In the genomic region with DNA sequence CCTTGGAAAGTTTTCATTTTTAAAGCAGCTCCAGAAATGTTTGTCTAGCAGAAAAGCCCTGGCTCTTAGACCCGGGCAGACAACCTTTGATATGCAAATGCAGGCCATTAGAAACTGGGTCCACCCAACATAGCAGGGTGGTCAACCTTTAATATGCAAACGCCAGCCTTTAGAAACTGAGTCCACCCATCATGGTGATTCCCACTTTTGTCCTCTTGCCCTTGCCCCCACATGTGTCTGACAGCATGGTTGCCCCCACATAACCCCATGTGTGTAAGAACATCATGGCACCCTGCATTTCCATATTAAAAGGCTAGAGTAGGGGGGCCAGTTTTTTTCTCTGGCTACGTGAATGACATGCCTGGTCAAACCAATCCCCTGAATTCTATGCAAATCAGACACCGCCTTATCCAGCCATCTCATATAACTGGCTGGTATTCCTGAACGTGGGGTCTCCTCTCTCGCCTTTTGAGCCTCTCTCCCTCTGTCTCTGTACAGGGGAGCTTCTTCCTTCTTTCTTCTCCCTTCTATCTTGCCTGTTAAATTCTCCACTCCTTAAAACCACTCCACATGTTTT, we compare ENCODE assay signal across 1 cellular context.
TF ChIP-seq lines count a peak whose summit lies in the region.

No MANE protein-coding gene starts in this region.

TF ChIP-seq in GM23338, 12 proteins besides CTCF, POLR2A, EP300 and RAD21 (continued from another document):
- TF ChIP-seq, protein P1, sequence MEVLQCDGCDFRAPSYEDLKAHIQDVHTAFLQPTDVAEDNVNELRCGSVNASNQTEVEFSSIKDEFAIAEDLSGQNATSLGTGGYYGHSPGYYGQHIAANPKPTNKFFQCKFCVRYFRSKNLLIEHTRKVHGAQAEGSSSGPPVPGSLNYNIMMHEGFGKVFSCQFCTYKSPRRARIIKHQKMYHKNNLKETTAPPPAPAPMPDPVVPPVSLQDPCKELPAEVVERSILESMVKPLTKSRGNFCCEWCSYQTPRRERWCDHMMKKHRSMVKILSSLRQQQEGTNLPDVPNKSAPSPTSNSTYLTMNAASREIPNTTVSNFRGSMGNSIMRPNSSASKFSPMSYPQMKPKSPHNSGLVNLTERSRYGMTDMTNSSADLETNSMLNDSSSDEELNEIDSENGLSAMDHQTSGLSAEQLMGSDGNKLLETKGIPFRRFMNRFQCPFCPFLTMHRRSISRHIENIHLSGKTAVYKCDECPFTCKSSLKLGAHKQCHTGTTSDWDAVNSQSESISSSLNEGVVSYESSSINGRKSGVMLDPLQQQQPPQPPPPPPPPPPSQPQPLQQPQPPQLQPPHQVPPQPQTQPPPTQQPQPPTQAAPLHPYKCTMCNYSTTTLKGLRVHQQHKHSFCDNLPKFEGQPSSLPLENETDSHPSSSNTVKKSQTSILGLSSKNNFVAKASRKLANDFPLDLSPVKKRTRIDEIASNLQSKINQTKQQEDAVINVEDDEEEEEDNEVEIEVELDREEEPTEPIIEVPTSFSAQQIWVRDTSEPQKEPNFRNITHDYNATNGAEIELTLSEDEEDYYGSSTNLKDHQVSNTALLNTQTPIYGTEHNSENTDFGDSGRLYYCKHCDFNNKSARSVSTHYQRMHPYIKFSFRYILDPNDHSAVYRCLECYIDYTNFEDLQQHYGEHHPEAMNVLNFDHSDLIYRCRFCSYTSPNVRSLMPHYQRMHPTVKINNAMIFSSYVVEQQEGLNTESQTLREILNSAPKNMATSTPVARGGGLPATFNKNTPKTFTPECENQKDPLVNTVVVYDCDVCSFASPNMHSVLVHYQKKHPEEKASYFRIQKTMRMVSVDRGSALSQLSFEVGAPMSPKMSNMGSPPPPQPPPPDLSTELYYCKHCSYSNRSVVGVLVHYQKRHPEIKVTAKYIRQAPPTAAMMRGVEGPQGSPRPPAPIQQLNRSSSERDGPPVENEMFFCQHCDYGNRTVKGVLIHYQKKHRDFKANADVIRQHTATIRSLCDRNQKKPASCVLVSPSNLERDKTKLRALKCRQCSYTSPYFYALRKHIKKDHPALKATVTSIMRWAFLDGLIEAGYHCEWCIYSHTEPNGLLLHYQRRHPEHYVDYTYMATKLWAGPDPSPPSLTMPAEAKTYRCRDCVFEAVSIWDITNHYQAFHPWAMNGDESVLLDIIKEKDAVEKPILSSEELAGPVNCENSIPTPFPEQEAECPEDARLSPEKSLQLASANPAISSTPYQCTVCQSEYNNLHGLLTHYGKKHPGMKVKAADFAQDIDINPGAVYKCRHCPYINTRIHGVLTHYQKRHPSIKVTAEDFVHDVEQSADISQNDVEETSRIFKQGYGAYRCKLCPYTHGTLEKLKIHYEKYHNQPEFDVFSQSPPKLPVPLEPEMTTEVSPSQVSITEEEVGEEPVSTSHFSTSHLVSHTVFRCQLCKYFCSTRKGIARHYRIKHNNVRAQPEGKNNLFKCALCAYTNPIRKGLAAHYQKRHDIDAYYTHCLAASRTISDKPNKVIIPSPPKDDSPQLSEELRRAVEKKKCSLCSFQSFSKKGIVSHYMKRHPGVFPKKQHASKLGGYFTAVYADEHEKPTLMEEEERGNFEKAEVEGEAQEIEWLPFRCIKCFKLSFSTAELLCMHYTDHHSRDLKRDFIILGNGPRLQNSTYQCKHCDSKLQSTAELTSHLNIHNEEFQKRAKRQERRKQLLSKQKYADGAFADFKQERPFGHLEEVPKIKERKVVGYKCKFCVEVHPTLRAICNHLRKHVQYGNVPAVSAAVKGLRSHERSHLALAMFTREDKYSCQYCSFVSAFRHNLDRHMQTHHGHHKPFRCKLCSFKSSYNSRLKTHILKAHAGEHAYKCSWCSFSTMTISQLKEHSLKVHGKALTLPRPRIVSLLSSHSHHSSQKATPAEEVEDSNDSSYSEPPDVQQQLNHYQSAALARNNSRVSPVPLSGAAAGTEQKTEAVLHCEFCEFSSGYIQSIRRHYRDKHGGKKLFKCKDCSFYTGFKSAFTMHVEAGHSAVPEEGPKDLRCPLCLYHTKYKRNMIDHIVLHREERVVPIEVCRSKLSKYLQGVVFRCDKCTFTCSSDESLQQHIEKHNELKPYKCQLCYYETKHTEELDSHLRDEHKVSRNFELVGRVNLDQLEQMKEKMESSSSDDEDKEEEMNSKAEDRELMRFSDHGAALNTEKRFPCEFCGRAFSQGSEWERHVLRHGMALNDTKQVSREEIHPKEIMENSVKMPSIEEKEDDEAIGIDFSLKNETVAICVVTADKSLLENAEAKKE (CRISPR knock-in tag; IDR thresholded peaks at IDR 0.05) = peak; percentile 6; the same call in 1 of the 2 replicates
- TF ChIP-seq, protein P2, sequence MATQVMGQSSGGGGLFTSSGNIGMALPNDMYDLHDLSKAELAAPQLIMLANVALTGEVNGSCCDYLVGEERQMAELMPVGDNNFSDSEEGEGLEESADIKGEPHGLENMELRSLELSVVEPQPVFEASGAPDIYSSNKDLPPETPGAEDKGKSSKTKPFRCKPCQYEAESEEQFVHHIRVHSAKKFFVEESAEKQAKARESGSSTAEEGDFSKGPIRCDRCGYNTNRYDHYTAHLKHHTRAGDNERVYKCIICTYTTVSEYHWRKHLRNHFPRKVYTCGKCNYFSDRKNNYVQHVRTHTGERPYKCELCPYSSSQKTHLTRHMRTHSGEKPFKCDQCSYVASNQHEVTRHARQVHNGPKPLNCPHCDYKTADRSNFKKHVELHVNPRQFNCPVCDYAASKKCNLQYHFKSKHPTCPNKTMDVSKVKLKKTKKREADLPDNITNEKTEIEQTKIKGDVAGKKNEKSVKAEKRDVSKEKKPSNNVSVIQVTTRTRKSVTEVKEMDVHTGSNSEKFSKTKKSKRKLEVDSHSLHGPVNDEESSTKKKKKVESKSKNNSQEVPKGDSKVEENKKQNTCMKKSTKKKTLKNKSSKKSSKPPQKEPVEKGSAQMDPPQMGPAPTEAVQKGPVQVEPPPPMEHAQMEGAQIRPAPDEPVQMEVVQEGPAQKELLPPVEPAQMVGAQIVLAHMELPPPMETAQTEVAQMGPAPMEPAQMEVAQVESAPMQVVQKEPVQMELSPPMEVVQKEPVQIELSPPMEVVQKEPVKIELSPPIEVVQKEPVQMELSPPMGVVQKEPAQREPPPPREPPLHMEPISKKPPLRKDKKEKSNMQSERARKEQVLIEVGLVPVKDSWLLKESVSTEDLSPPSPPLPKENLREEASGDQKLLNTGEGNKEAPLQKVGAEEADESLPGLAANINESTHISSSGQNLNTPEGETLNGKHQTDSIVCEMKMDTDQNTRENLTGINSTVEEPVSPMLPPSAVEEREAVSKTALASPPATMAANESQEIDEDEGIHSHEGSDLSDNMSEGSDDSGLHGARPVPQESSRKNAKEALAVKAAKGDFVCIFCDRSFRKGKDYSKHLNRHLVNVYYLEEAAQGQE (IDR thresholded peaks at IDR 0.05; ENCODE audit: unreplicated experiment) = no peak
- no peak for TF ChIP-seq EZH2 (IDR thresholded peaks at IDR 0.05; ENCODE audit: low read depth, unreplicated experiment)
- TF ChIP-seq STAT1 (IDR thresholded peaks at IDR 0.05; ENCODE audit: unreplicated experiment) = no peak
- peak; percentile 92 for TF ChIP-seq NANOG (IDR thresholded peaks at IDR 0.05; ENCODE audit: borderline replicate concordance)
- TF ChIP-seq CREB1 (CRISPR knock-in tag; IDR thresholded peaks at IDR 0.05; ENCODE audit: low read depth) = peak; percentile 63; the same call in 1 of the 2 replicates
- TF ChIP-seq ZNF114 (CRISPR knock-in tag; IDR thresholded peaks at IDR 0.05) = peak; percentile 80; the same call in 1 of the 2 replicates
